In genomic region chr10:109450702-109451101, GRCh38 we compare ENCODE assay signal across 17 cellular contexts.
"Had no signal": no experiment of that assay in that cellular context is flagged by ENCODE, and none has a peak within 500 bp of the region (broad histone marks: within the 10 kb centered on the region; RNA-seq: fewer than 3 reads in every experiment).

No MANE protein-coding gene starts in this region.

- H3K27ac ChIP-seq: body of pancreas, colonic mucosa, esophagus squamous epithelium, ovary, thoracic aorta, upper lobe of right lung had no signal

- H3K36me3 ChIP-seq: colonic mucosa, esophagus squamous epithelium, ovary, thoracic aorta, upper lobe of right lung had no signal

- ATAC-seq: body of pancreas, left ventricle myocardium superior, upper lobe of right lung had no signal

- DNase-seq: activated B cell treated with CpG ODN at 0.5 μM for 24 hours; activated CD4-positive, alpha-beta T cell treated with anti-CD3 and anti-CD28 coated beads, Interleukin-2, amount 50 U/mL, for 1 hour; activated CD8-positive, alpha-beta memory T cell treated with anti-CD3 and anti-CD28 coated beads for 24 hours; activated gamma-delta T cell treated with Interleukin-2 at 50 U/mL for 16 hours; amygdala; body of pancreas; caudate nucleus; colonic mucosa; effector CD4-positive, alpha-beta T cell; esophagus squamous epithelium; hippocampal formation; left ventricle myocardium superior; ovary; stimulated activated CD4-positive, alpha-beta T cell treated with anti-CD3 and anti-CD28 coated beads, Interleukin-1b, Interleukin-23, amount 100 ng/mL, for 48 hours; T-helper 2 cell; upper lobe of right lung had no signal

- H3K4me1 ChIP-seq: body of pancreas, colonic mucosa, esophagus squamous epithelium, upper lobe of right lung had no signal

- H3K9me3 ChIP-seq: body of pancreas, colonic mucosa, esophagus squamous epithelium, thoracic aorta, upper lobe of right lung had no signal

- H3K27me3 ChIP-seq: body of pancreas, colonic mucosa, ovary had no signal

- H3K4me3 ChIP-seq: body of pancreas, colonic mucosa, esophagus squamous epithelium, ovary, thoracic aorta, upper lobe of right lung had no signal
